Comparison of ENCODE assay signal across 23 cellular contexts in the genomic region with DNA sequence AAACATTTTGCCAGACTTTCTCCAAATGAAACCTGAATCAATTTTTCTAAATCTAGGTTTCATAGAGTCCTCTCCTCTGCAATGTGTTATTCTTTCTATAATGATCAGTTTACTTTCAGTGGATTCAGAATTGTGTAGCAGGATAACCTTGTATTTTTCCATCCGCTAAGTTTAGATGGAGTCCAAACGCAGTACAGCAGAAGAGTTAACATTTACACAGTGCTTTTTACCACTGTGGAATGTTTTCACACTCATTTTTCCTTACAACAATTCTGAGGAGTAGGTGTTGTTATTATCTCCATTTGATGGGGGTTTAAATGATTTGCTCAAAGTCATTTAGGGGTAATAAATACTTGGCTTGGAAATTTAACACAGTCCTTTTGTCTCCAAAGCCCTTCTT. TPM values are rescaled to one million over a fixed set of nuclear protein-coding genes. Genes with fewer than 3 reads are reported as not detected.
"Had no signal": no experiment of that assay in that cellular context is flagged by ENCODE, and none has a peak within 500 bp of the region (broad histone marks: within the 10 kb centered on the region; RNA-seq: fewer than 3 reads in every experiment).

No MANE protein-coding gene starts in this region.

- H3K27ac ChIP-seq: epithelial cell of prostate, neutrophil, skin epidermis, upper lobe of right lung had no signal

- H3K4me3 Mint-ChIP-seq: activated B cell treated with CpG ODN at 0.5 μM for 24 hours, naive B cell had no signal

- H3K4me3 ChIP-seq: skin epidermis, upper lobe of right lung had no signal

- DNase-seq: activated B cell treated with CpG ODN at 0.5 μM for 24 hours; activated CD4-positive, alpha-beta T cell treated with anti-CD3 and anti-CD28 coated beads for 48 hours; activated CD8-positive, alpha-beta memory T cell treated with anti-CD3 and anti-CD28 coated beads for 24 hours; activated naive CD4-positive, alpha-beta T cell; anterior cingulate cortex; head of caudate nucleus; naive B cell; posterior cingulate gyrus; stimulated activated CD4-positive, alpha-beta T cell treated with anti-CD3 and anti-CD28 coated beads, Interleukin-4, amount 100 ng/mL, for 24 hours; stimulated activated naive CD4-positive, alpha-beta T cell; substantia nigra; SW 1271; upper lobe of right lung had no signal

- H3K4me1 Mint-ChIP-seq: activated B cell treated with CpG ODN at 0.5 μM for 24 hours had no signal

- H3K4me1 ChIP-seq: upper lobe of right lung had no signal

- H3K27ac Mint-ChIP-seq: activated B cell treated with CpG ODN at 0.5 μM for 24 hours had no signal

- H3K9me3 ChIP-seq: neutrophil, upper lobe of right lung had no signal

- H3K27me3 ChIP-seq: neutrophil, upper lobe of right lung had no signal

- H3K36me3 ChIP-seq: neutrophil, upper lobe of right lung had no signal

- FAIRE-seq: bronchial epithelial cell, frontal cortex, TTC549 had no signal

RNA-seq across cellular contexts. Expression of a gene that starts 20.7 kb away (rescaled TPM):
- total RNA-seq: activated B cell treated with CpG ODN at 0.5 μM for 24 hours; bronchial epithelial cell; dermis microvascular lymphatic vessel endothelial cell; frontal cortex; lower leg skin; mesenteric fat pad; T-helper 2 cell treated with Interferon-gamma antibody and Interleukin-4, amounts not matched to agents 100 ng/mL and 5 ng/mL, for 36 hours; upper lobe of right lung had no signal
